ENCODE assay signal across 22 cellular contexts in the genomic region with DNA sequence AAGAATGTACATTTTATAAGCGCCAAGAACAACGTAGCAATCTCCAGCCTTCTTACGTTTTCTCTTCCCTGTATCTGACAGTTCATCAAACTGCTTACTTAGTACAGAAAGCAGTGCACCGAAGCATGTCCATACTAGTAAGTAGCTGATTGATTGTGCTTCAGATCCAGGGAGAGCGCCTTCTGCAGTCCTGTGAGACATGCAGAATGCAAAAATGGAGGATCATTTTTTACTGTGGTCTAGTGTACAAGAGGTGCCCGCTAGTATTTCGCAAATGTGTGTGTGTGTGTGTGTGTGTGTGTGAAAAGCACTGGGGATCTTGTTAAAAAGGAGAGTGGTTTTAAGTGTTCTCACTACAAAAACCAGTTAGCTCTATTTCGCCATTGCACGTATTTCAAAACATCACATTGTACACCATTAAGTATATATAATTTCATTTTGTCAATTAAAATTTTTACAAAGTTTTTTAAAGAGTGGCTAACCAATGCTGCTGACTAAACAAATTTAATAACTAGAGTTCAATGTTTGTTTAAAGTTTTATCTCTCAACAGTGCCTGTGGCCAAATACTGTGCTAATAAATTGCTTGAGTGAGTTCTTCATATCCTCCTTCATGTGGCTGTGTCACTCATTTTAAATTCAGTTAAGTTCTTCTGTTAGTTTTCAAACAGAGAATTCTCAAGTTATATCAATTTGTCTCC.
DNase-seq lines count a peak whose midpoint lies in the region; ATAC-seq and TF ChIP-seq lines count a peak whose summit lies in the region.
"Had no signal": no experiment of that assay in that cellular context is flagged by ENCODE, and none has a peak within 500 bp of the region (broad histone marks: within the 10 kb centered on the region; RNA-seq: fewer than 3 reads in every experiment).

No MANE protein-coding gene starts in this region.

- TF ChIP-seq CTCF in LNCaP clone FGC (IDR thresholded peaks at IDR 0.05; ENCODE audit: control insufficient read depth, extremely low read depth, insufficient read depth) (peak; percentile 15; the same call in 1 of the 2 replicates), foreskin keratinocyte (conservative IDR thresholded peaks at IDR 0.05) (peak; percentile 54)

- H3K4me3 ChIP-seq in LNCaP clone FGC (ENCODE audit: low read depth, low read length) = no peak overlapping the region
- H3K4me3 ChIP-seq: lung had no signal

- no peak overlapping the region for H3K27ac ChIP-seq in foreskin keratinocyte
- H3K27ac ChIP-seq: KMS-11 had no signal

- ATAC-seq in foreskin keratinocyte (peak; percentile 50), HG02571 (IDR thresholded peaks at IDR 0.05; ENCODE audit: unreplicated experiment) (no peak)
- ATAC-seq: activated CD8-positive, alpha-beta T cell treated with anti-CD3 and anti-CD28 coated beads for 36 hours; right cardiac atrium had no signal

- no peaks in the 10 kb centered on the region for H3K27me3 ChIP-seq in foreskin keratinocyte

- H3K4me1 ChIP-seq in foreskin keratinocyte = peaks cover 5% of the 10 kb centered on the region

- DNase-seq in LNCaP clone FGC (ENCODE audit: low read depth) (peak; percentile 43), amniotic epithelial cell (ENCODE audit: low read depth) (peak; percentile 17), foreskin keratinocyte (peak; percentile 40 to 61), retina (peak; percentile 24), hypothalamus (lab: John Stamatoyannopoulos, UW) (no peak), T-helper 2 cell (no peak)
- no peak for DNase-seq in activated CD8-positive, alpha-beta memory T cell treated with anti-CD3 and anti-CD28 coated beads for 24 hours
- DNase-seq: activated CD8-positive, alpha-beta T cell treated with anti-CD3 and anti-CD28 coated beads for 36 hours; activated naive CD4-positive, alpha-beta T cell; activated T-cell treated with anti-CD3 and anti-CD28 coated beads, Interleukin-2, amount 50 U/mL, for 24 hours; AML-193; anterior cingulate cortex; COR-L47; head of caudate nucleus; NCI-H1105 treated with DMSO at 0.1 percent for 48 hours; NCI-H748 treated with DMSO at 0.1 percent for 48 hours; nucleus accumbens; right cardiac atrium; SIG-M5 had no signal

Comparison
In these comparisons a context has a peak if more than half of its experiments do, and no peak if none do; other contexts are left out.
1. DNase-seq: peak in LNCaP clone FGC (single experiment), amniotic epithelial cell (single experiment), foreskin keratinocyte (2 of 2) and retina (single experiment); none in activated CD8-positive, alpha-beta memory T cell treated with anti-CD3 and anti-CD28 coated beads for 24 hours (single experiment), hypothalamus (0 of 51) and T-helper 2 cell (0 of 5).